Comparison of ENCODE assay signal across 8 cellular contexts in genomic region chr13:114097893-114098688, GRCh38. TPM values are rescaled to one million over a fixed set of nuclear protein-coding genes. Genes with fewer than 3 reads are reported as not detected.
DNase-seq lines count a peak whose midpoint lies in the region; ATAC-seq and TF ChIP-seq lines count a peak whose summit lies in the region.

No MANE protein-coding gene starts in this region.

- no peak overlapping the region for H3K27ac ChIP-seq in CD8-positive, alpha-beta memory T cell (ENCODE audit: low read depth, low read length)
- H3K27ac ChIP-seq in rectal smooth muscle tissue (ENCODE audit: low read depth, low read length) (peak overlapping the region; percentile 65), brain microvascular endothelial cell (no peak overlapping the region)

- in situ Hi-C loops in brain microvascular endothelial cell (cut with HindIII; ENCODE audit: low pct_ligation_motif_present, low sequenced_read_pairs) = loop anchor here (10.0 kb wide), 1 partner anchor 63 kb away; no protein-coding TSS in a partner anchor

- peaks cover 9% of the 10 kb centered on the region for H3K36me3 ChIP-seq in CD8-positive, alpha-beta memory T cell (ENCODE audit: insufficient read depth, low read length)
- H3K36me3 ChIP-seq in rectal smooth muscle tissue (ENCODE audit: control insufficient read depth, insufficient read depth, low read length) = no peaks in the 10 kb centered on the region
- H3K36me3 ChIP-seq in brain microvascular endothelial cell (replicated peaks) = no peaks in the 10 kb centered on the region

- H3K4me3 Mint-ChIP-seq in CD8-positive, alpha-beta memory T cell = peak overlapping the region in 6 of 7 donors; percentile 43 to 78 (median 66)
- no peak overlapping the region for H3K4me3 Mint-ChIP-seq in activated CD8-positive, alpha-beta T cell treated with anti-CD3 and anti-CD28 coated beads, Interleukin-2, amount 10 ng/mL, durations not matched to agents 7 days and 5 days

- peaks cover 4% of the 10 kb centered on the region for H3K9me3 ChIP-seq in CD8-positive, alpha-beta memory T cell (ENCODE audit: low read length)

- H3K9me3 Mint-ChIP-seq in CD8-positive, alpha-beta memory T cell = peaks cover 8 to 25% (median 10%) of the 10 kb centered on the region in 5 donors
- peaks cover 13% of the 10 kb centered on the region for H3K9me3 Mint-ChIP-seq in activated CD8-positive, alpha-beta T cell treated with anti-CD3 and anti-CD28 coated beads, Interleukin-2, amount 10 ng/mL, durations not matched to agents 7 days and 5 days (ENCODE audit: insufficient read depth)

- POLR2A ChIA-PET in CD8-positive, alpha-beta memory T cell (lab: Charles Lee) = no interaction called here
- POLR2A ChIA-PET in activated CD8-positive, alpha-beta T cell treated with anti-CD3 and anti-CD28 coated beads, Interleukin-2, amount 10 ng/mL, durations not matched to agents 7 days and 5 days (lab: Charles Lee) = no interaction called here

- H3K27me3 ChIP-seq in CD8-positive, alpha-beta memory T cell (ENCODE audit: insufficient read depth, low read length, poor library complexity, severe bottlenecking) = no peaks in the 10 kb centered on the region
- H3K27me3 ChIP-seq in rectal smooth muscle tissue (ENCODE audit: control insufficient read depth, insufficient read depth, low read length) (no peaks in the 10 kb centered on the region), brain microvascular endothelial cell (replicated peaks) (no peaks in the 10 kb centered on the region)

- CTCF ChIA-PET in CD8-positive, alpha-beta memory T cell (lab: Charles Lee) = no interaction called here
- CTCF ChIA-PET in activated CD8-positive, alpha-beta T cell treated with anti-CD3 and anti-CD28 coated beads, Interleukin-2, amount 10 ng/mL, durations not matched to agents 7 days and 5 days (lab: Charles Lee) = no interaction called here

- H3K4me3 ChIP-seq in CD8-positive, alpha-beta memory T cell (ENCODE audit: low read length) = no peak overlapping the region
- H3K4me3 ChIP-seq in rectal smooth muscle tissue (ENCODE audit: low read length) (no peak overlapping the region), brain microvascular endothelial cell (ENCODE audit: low read depth, low read length) (no peak overlapping the region)

- H3K36me3 Mint-ChIP-seq in CD8-positive, alpha-beta memory T cell = peaks cover 13 to 71% (median 15%) of the 10 kb centered on the region in 3 donors
- H3K36me3 Mint-ChIP-seq in activated CD8-positive, alpha-beta T cell treated with anti-CD3 and anti-CD28 coated beads, Interleukin-2, amount 10 ng/mL, durations not matched to agents 7 days and 5 days (ENCODE audit: low read depth) = peaks cover 36% of the 10 kb centered on the region

- DNase-seq in CD8-positive, alpha-beta memory T cell = peak in 1 of 5 donors; percentile 42
- DNase-seq in activated CD8-positive, alpha-beta T cell treated with anti-CD3 and anti-CD28 coated beads, Interleukin-2, amount 10 ng/mL, durations not matched to agents 7 days and 5 days = no peak
- peak; percentile 29 for DNase-seq in left cardiac atrium
- no peak for DNase-seq in brain microvascular endothelial cell
- DNase-seq in LoVo (ENCODE audit: low spot score) = no peak
- no peak for DNase-seq in activated CD8-positive, alpha-beta memory T cell treated with anti-CD3 and anti-CD28 coated beads, Interleukin-2, amount 50 U/mL, for 48 hours

- TF ChIP-seq CTCF in brain microvascular endothelial cell (IDR thresholded peaks at IDR 0.05; ENCODE audit: low read depth, low read length, missing control alignments) = no peak

- intact Hi-C loops in left cardiac atrium (cut with DNase I) = no loop called here

- peaks cover 0 to 4% of the 10 kb centered on the region in 2 donors for H3K27me3 Mint-ChIP-seq in CD8-positive, alpha-beta memory T cell
- no peaks in the 10 kb centered on the region for H3K27me3 Mint-ChIP-seq in activated CD8-positive, alpha-beta T cell treated with anti-CD3 and anti-CD28 coated beads, Interleukin-2, amount 10 ng/mL, durations not matched to agents 7 days and 5 days (ENCODE audit: low read depth)

- no peak overlapping the region for H3K9ac ChIP-seq in rectal smooth muscle tissue (ENCODE audit: low read length)

- peaks cover 73% of the 10 kb centered on the region for H3K4me1 ChIP-seq in CD8-positive, alpha-beta memory T cell (ENCODE audit: insufficient read depth, low read length)
- peaks cover 9% of the 10 kb centered on the region for H3K4me1 ChIP-seq in rectal smooth muscle tissue (ENCODE audit: control insufficient read depth, insufficient read depth, low read length)

- ATAC-seq in activated CD8-positive, alpha-beta T cell treated with anti-CD3 and anti-CD28 coated beads, Interleukin-2, amount 10 ng/mL, durations not matched to agents 7 days and 5 days = no peak
- ATAC-seq in left cardiac atrium = no peak
- ATAC-seq in GM19328 (IDR thresholded peaks at IDR 0.05; ENCODE audit: unreplicated experiment) = no peak

- peaks cover 73 to 94% (median 76%) of the 10 kb centered on the region in 3 donors for H3K4me1 Mint-ChIP-seq in CD8-positive, alpha-beta memory T cell
- H3K4me1 Mint-ChIP-seq in activated CD8-positive, alpha-beta T cell treated with anti-CD3 and anti-CD28 coated beads, Interleukin-2, amount 10 ng/mL, durations not matched to agents 7 days and 5 days (ENCODE audit: low read depth) = peaks cover 11% of the 10 kb centered on the region

- H3K27ac Mint-ChIP-seq in CD8-positive, alpha-beta memory T cell = peak overlapping the region; percentile 67 to 92 (median 86)
- peak overlapping the region; percentile 63 for H3K27ac Mint-ChIP-seq in activated CD8-positive, alpha-beta T cell treated with anti-CD3 and anti-CD28 coated beads, Interleukin-2, amount 10 ng/mL, durations not matched to agents 7 days and 5 days

RNA-seq across cellular contexts. Expression of gene RASA3, which starts 34.3 kb away (rescaled TPM):
- total RNA-seq in CD8-positive, alpha-beta memory T cell = 10 to 100 TPM; 26.4 to 27.1 TPM
- 123 TPM for polyA plus RNA-seq in CD8-positive, alpha-beta memory T cell
- 10 to 100 TPM; 36.9 to 39.3 TPM for total RNA-seq in activated CD8-positive, alpha-beta T cell treated with anti-CD3 and anti-CD28 coated beads, Interleukin-2, amount 10 ng/mL, durations not matched to agents 7 days and 5 days
- 10 to 100 TPM; 19.9 to 20.1 TPM for total RNA-seq in left cardiac atrium
